In the genomic region with DNA sequence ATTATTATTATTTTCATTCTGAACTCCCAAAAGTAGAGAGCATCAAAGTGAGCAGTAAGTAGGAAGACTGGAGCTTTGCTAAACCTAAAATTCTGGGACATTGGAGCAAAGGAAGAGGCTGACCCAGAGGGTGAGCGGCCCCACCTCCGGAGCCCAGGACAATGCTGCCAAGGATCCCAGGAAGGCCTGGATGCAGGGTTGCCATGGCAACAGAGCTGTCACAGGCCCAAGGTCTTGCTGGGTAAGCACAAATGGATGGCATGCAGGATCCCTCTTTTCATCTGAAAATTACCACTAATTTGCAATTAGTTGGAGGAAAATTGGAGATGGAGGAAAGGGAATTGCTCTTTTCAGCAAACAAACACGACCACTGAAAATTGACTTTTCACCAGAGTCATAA, we compare ENCODE assay signal across 1 cellular context.
TF ChIP-seq lines count a peak whose summit lies in the region.

No MANE protein-coding gene starts in this region.

TF ChIP-seq in GM23338, 12 proteins besides CTCF, POLR2A, EP300 and RAD21 (continued from another document):
- TF ChIP-seq, protein P1, sequence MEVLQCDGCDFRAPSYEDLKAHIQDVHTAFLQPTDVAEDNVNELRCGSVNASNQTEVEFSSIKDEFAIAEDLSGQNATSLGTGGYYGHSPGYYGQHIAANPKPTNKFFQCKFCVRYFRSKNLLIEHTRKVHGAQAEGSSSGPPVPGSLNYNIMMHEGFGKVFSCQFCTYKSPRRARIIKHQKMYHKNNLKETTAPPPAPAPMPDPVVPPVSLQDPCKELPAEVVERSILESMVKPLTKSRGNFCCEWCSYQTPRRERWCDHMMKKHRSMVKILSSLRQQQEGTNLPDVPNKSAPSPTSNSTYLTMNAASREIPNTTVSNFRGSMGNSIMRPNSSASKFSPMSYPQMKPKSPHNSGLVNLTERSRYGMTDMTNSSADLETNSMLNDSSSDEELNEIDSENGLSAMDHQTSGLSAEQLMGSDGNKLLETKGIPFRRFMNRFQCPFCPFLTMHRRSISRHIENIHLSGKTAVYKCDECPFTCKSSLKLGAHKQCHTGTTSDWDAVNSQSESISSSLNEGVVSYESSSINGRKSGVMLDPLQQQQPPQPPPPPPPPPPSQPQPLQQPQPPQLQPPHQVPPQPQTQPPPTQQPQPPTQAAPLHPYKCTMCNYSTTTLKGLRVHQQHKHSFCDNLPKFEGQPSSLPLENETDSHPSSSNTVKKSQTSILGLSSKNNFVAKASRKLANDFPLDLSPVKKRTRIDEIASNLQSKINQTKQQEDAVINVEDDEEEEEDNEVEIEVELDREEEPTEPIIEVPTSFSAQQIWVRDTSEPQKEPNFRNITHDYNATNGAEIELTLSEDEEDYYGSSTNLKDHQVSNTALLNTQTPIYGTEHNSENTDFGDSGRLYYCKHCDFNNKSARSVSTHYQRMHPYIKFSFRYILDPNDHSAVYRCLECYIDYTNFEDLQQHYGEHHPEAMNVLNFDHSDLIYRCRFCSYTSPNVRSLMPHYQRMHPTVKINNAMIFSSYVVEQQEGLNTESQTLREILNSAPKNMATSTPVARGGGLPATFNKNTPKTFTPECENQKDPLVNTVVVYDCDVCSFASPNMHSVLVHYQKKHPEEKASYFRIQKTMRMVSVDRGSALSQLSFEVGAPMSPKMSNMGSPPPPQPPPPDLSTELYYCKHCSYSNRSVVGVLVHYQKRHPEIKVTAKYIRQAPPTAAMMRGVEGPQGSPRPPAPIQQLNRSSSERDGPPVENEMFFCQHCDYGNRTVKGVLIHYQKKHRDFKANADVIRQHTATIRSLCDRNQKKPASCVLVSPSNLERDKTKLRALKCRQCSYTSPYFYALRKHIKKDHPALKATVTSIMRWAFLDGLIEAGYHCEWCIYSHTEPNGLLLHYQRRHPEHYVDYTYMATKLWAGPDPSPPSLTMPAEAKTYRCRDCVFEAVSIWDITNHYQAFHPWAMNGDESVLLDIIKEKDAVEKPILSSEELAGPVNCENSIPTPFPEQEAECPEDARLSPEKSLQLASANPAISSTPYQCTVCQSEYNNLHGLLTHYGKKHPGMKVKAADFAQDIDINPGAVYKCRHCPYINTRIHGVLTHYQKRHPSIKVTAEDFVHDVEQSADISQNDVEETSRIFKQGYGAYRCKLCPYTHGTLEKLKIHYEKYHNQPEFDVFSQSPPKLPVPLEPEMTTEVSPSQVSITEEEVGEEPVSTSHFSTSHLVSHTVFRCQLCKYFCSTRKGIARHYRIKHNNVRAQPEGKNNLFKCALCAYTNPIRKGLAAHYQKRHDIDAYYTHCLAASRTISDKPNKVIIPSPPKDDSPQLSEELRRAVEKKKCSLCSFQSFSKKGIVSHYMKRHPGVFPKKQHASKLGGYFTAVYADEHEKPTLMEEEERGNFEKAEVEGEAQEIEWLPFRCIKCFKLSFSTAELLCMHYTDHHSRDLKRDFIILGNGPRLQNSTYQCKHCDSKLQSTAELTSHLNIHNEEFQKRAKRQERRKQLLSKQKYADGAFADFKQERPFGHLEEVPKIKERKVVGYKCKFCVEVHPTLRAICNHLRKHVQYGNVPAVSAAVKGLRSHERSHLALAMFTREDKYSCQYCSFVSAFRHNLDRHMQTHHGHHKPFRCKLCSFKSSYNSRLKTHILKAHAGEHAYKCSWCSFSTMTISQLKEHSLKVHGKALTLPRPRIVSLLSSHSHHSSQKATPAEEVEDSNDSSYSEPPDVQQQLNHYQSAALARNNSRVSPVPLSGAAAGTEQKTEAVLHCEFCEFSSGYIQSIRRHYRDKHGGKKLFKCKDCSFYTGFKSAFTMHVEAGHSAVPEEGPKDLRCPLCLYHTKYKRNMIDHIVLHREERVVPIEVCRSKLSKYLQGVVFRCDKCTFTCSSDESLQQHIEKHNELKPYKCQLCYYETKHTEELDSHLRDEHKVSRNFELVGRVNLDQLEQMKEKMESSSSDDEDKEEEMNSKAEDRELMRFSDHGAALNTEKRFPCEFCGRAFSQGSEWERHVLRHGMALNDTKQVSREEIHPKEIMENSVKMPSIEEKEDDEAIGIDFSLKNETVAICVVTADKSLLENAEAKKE (CRISPR knock-in tag; IDR thresholded peaks at IDR 0.05), result no peak
- TF ChIP-seq, protein P2, sequence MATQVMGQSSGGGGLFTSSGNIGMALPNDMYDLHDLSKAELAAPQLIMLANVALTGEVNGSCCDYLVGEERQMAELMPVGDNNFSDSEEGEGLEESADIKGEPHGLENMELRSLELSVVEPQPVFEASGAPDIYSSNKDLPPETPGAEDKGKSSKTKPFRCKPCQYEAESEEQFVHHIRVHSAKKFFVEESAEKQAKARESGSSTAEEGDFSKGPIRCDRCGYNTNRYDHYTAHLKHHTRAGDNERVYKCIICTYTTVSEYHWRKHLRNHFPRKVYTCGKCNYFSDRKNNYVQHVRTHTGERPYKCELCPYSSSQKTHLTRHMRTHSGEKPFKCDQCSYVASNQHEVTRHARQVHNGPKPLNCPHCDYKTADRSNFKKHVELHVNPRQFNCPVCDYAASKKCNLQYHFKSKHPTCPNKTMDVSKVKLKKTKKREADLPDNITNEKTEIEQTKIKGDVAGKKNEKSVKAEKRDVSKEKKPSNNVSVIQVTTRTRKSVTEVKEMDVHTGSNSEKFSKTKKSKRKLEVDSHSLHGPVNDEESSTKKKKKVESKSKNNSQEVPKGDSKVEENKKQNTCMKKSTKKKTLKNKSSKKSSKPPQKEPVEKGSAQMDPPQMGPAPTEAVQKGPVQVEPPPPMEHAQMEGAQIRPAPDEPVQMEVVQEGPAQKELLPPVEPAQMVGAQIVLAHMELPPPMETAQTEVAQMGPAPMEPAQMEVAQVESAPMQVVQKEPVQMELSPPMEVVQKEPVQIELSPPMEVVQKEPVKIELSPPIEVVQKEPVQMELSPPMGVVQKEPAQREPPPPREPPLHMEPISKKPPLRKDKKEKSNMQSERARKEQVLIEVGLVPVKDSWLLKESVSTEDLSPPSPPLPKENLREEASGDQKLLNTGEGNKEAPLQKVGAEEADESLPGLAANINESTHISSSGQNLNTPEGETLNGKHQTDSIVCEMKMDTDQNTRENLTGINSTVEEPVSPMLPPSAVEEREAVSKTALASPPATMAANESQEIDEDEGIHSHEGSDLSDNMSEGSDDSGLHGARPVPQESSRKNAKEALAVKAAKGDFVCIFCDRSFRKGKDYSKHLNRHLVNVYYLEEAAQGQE (IDR thresholded peaks at IDR 0.05; ENCODE audit: unreplicated experiment), result no peak
- TF ChIP-seq ZNF114 (CRISPR knock-in tag; IDR thresholded peaks at IDR 0.05), result no peak
